Comparison of ENCODE assay signal across 1 cellular context in the genomic region with DNA sequence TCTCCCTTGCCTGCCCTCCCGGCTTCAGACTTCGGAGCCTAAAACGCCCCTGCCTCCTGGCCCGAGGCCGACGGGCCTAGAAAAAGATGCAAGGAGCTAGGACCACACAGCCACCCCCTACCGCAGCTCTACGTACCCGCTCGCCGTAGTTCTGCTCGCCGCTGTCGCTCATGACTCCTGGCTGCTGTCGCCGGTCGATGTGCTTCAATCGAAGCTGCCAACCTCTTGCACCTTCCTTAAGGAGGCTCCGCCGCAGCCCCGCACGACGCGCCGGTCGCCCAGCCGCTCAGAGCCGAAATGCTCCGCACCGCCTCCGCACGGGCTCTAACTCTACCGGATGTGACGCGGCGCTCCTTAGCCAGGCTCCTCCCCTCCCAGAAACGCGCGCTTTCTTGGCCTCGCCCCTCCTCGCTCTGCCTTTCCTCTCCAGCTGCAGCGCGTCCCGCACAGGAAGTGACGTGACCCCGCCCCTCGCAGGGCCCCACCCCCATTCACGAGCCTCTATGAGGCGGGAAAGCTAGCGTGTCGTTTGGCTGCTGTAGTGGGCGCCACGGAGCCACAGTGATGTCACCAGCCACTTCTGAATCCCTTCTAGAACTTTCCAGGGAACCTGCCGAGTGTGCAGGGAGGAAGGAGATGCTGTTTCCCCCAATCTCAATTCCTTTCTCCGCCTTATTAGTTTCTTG.
TF ChIP-seq lines count a peak whose summit lies in the region.

TSS of gene TRA2B (minus strand) at position 326 of the 686 bp plus-strand sequence. CDS start at position 172, 154 bp downstream.

TF ChIP-seq in HepG2, 621 proteins besides CTCF, POLR2A, EP300 and RAD21 (continued from another document and continues in another):
- TF ChIP-seq STAG1 (CRISPR knock-in tag; IDR thresholded peaks at IDR 0.05): peak; percentile 14; the same call in 1 of the 2 replicates
- peak; percentile 81 for TF ChIP-seq ZNF678 (CRISPR knock-in tag; IDR thresholded peaks at IDR 0.05)
- TF ChIP-seq SIN3A (IDR thresholded peaks at IDR 0.05; ENCODE audit: borderline replicate concordance, low read depth, low read length): peak; percentile 67; the same call in 1 of the 2 replicates
- TF ChIP-seq EEA1 (CRISPR knock-in tag; IDR thresholded peaks at IDR 0.05; ENCODE audit: borderline replicate concordance): peak; percentile 88; the same call in 1 of the 2 replicates
- TF ChIP-seq ETV6 (CRISPR knock-in tag; conservative IDR thresholded peaks at IDR 0.05): peak; percentile 73; the same call in 1 of the 2 replicates
- peak; percentile 43 for TF ChIP-seq TBX2 (CRISPR knock-in tag; IDR thresholded peaks at IDR 0.05; ENCODE audit: borderline replicate concordance)
- TF ChIP-seq HNF1B (CRISPR knock-in tag; IDR thresholded peaks at IDR 0.05): peak; percentile 85; the same call in 1 of the 2 replicates
- TF ChIP-seq ZNF432 (CRISPR knock-in tag; IDR thresholded peaks at IDR 0.05; ENCODE audit: borderline replicate concordance): no peak
- TF ChIP-seq, protein P1, sequence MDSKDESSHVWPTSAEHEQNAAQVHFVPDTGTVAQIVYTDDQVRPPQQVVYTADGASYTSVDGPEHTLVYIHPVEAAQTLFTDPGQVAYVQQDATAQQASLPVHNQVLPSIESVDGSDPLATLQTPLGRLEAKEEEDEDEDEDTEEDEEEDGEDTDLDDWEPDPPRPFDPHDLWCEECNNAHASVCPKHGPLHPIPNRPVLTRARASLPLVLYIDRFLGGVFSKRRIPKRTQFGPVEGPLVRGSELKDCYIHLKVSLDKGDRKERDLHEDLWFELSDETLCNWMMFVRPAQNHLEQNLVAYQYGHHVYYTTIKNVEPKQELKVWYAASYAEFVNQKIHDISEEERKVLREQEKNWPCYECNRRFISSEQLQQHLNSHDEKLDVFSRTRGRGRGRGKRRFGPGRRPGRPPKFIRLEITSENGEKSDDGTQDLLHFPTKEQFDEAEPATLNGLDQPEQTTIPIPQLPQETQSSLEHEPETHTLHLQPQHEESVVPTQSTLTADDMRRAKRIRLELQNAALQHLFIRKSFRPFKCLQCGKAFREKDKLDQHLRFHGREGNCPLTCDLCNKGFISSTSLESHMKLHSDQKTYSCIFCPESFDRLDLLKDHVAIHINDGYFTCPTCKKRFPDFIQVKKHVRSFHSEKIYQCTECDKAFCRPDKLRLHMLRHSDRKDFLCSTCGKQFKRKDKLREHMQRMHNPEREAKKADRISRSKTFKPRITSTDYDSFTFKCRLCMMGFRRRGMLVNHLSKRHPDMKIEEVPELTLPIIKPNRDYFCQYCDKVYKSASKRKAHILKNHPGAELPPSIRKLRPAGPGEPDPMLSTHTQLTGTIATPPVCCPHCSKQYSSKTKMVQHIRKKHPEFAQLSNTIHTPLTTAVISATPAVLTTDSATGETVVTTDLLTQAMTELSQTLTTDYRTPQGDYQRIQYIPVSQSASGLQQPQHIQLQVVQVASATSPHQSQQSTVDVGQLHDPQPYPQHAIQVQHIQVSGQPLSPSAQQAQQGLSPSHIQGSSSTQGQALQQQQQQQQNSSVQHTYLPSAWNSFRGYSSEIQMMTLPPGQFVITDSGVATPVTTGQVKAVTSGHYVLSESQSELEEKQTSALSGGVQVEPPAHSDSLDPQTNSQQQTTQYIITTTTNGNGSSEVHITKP (CRISPR knock-in tag; IDR thresholded peaks at IDR 0.05; ENCODE audit: low read depth): no peak
- peak; percentile 82 for TF ChIP-seq ARNT2 (CRISPR knock-in tag; IDR thresholded peaks at IDR 0.05; ENCODE audit: low read depth)
- TF ChIP-seq ZNF510 (CRISPR knock-in tag; IDR thresholded peaks at IDR 0.05; ENCODE audit: low read depth): peak; percentile 85; the same call in 1 of the 2 replicates
- TF ChIP-seq PBX2 (CRISPR knock-in tag; IDR thresholded peaks at IDR 0.05): no peak
- TF ChIP-seq ZNF605 (CRISPR knock-in tag; IDR thresholded peaks at IDR 0.05): peak; percentile 93
- no peak for TF ChIP-seq ZBTB20 (CRISPR knock-in tag; IDR thresholded peaks at IDR 0.05; ENCODE audit: borderline replicate concordance, low read depth)
- no peak for TF ChIP-seq ADNP (CRISPR knock-in tag; IDR thresholded peaks at IDR 0.05)
- TF ChIP-seq SIX4 (CRISPR knock-in tag; IDR thresholded peaks at IDR 0.05): 0 out of 2 replicates have a peak, but pooled peaks have one; percentile 67
- no peak; the same call in 1 of the 2 replicates for TF ChIP-seq MAF1 (CRISPR knock-in tag; IDR thresholded peaks at IDR 0.05; ENCODE audit: borderline replicate concordance)
- peak; percentile 68 for TF ChIP-seq ZFY (CRISPR knock-in tag; IDR thresholded peaks at IDR 0.05)
- TF ChIP-seq FOXC1 (CRISPR knock-in tag; IDR thresholded peaks at IDR 0.05; ENCODE audit: borderline replicate concordance): peak; percentile 98
- TF ChIP-seq KLF16 (CRISPR knock-in tag; IDR thresholded peaks at IDR 0.05): peak in 1 of 2 experiments; percentile 95; a peak in 2 of 4 replicates
- peak; percentile 55; the same call in 1 of the 2 replicates for TF ChIP-seq REL (CRISPR knock-in tag; conservative IDR thresholded peaks at IDR 0.05)
- no peak for TF ChIP-seq PLSCR1 (CRISPR knock-in tag; IDR thresholded peaks at IDR 0.05; ENCODE audit: borderline replicate concordance)
- TF ChIP-seq, protein P2, sequence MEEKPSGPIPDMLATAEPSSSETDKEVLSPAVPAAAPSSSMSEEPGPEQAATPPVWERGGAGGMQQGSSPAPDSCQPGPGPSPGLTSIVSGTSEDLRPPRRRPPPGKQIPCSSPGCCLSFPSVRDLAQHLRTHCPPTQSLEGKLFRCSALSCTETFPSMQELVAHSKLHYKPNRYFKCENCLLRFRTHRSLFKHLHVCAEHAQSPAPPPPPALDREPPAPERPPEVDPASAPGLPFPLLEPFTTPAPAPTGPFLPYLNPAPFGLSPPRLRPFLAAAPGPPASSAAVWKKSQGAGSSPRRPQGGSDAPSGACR (CRISPR knock-in tag; IDR thresholded peaks at IDR 0.05): peak; percentile 96
- TF ChIP-seq ZNF33A (CRISPR knock-in tag; IDR thresholded peaks at IDR 0.05; ENCODE audit: borderline replicate concordance): no peak
- TF ChIP-seq PLRG1 (conservative IDR thresholded peaks at IDR 0.05): no peak
- 0 out of 2 replicates have a peak, but pooled peaks have one; percentile 62 for TF ChIP-seq ZNF17 (CRISPR knock-in tag; IDR thresholded peaks at IDR 0.05)
- TF ChIP-seq ZNF256 (CRISPR knock-in tag; conservative IDR thresholded peaks at IDR 0.05): 0 out of 2 replicates have a peak, but pooled peaks have one; percentile 70
- peak; percentile 93 for TF ChIP-seq ZFP90 (CRISPR knock-in tag; IDR thresholded peaks at IDR 0.05; ENCODE audit: borderline replicate concordance)
- TF ChIP-seq, protein P3, sequence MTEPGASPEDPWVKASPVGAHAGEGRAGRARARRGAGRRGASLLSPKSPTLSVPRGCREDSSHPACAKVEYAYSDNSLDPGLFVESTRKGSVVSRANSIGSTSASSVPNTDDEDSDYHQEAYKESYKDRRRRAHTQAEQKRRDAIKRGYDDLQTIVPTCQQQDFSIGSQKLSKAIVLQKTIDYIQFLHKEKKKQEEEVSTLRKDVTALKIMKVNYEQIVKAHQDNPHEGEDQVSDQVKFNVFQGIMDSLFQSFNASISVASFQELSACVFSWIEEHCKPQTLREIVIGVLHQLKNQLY (CRISPR knock-in tag; IDR thresholded peaks at IDR 0.05): no peak; the same call in 1 of the 2 replicates
- TF ChIP-seq, protein P4, sequence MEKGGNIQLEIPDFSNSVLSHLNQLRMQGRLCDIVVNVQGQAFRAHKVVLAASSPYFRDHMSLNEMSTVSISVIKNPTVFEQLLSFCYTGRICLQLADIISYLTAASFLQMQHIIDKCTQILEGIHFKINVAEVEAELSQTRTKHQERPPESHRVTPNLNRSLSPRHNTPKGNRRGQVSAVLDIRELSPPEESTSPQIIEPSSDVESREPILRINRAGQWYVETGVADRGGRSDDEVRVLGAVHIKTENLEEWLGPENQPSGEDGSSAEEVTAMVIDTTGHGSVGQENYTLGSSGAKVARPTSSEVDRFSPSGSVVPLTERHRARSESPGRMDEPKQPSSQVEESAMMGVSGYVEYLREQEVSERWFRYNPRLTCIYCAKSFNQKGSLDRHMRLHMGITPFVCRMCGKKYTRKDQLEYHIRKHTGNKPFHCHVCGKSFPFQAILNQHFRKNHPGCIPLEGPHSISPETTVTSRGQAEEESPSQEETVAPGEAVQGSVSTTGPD (CRISPR knock-in tag; IDR thresholded peaks at IDR 0.05): no peak; the same call in 1 of the 2 replicates
- TF ChIP-seq ZNF337 (CRISPR knock-in tag; IDR thresholded peaks at IDR 0.05; ENCODE audit: borderline replicate concordance, low read depth): peak; percentile 81; the same call in 1 of the 2 replicates
- TF ChIP-seq SRSF4 (IDR thresholded peaks at IDR 0.05; ENCODE audit: low read depth, low read length, poor library complexity, severe bottlenecking): no peak
- TF ChIP-seq, protein P5, sequence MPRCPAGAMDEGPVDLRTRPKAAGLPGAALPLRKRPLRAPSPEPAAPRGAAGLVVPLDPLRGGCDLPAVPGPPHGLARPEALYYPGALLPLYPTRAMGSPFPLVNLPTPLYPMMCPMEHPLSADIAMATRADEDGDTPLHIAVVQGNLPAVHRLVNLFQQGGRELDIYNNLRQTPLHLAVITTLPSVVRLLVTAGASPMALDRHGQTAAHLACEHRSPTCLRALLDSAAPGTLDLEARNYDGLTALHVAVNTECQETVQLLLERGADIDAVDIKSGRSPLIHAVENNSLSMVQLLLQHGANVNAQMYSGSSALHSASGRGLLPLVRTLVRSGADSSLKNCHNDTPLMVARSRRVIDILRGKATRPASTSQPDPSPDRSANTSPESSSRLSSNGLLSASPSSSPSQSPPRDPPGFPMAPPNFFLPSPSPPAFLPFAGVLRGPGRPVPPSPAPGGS (CRISPR knock-in tag; IDR thresholded peaks at IDR 0.05): peak; percentile 43; the same call in 1 of the 2 replicates
- TF ChIP-seq PBX3 (CRISPR knock-in tag; IDR thresholded peaks at IDR 0.05; ENCODE audit: borderline replicate concordance): peak; percentile 29; the same call in 1 of the 2 replicates
- TF ChIP-seq ZNF33B (CRISPR knock-in tag; IDR thresholded peaks at IDR 0.05): peak; percentile 90; the same call in 1 of the 2 replicates
- TF ChIP-seq HIVEP1 (CRISPR knock-in tag; IDR thresholded peaks at IDR 0.05): peak; percentile 81
- peak; percentile 93; the same call in 1 of the 2 replicates for TF ChIP-seq ZSCAN20 (CRISPR knock-in tag; IDR thresholded peaks at IDR 0.05; ENCODE audit: borderline replicate concordance)
- TF ChIP-seq ZMAT5 (CRISPR knock-in tag; IDR thresholded peaks at IDR 0.05; ENCODE audit: borderline replicate concordance, low read depth): 0 out of 2 replicates have a peak, but pooled peaks have one; percentile 83
- TF ChIP-seq NRL (CRISPR knock-in tag; IDR thresholded peaks at IDR 0.05; ENCODE audit: borderline replicate concordance): no peak; the same call in 1 of the 2 replicates
- TF ChIP-seq ZBTB42 (CRISPR knock-in tag; IDR thresholded peaks at IDR 0.05): no peak
- TF ChIP-seq, protein P6, sequence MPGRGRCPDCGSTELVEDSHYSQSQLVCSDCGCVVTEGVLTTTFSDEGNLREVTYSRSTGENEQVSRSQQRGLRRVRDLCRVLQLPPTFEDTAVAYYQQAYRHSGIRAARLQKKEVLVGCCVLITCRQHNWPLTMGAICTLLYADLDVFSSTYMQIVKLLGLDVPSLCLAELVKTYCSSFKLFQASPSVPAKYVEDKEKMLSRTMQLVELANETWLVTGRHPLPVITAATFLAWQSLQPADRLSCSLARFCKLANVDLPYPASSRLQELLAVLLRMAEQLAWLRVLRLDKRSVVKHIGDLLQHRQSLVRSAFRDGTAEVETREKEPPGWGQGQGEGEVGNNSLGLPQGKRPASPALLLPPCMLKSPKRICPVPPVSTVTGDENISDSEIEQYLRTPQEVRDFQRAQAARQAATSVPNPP (CRISPR knock-in tag; IDR thresholded peaks at IDR 0.05): peak; percentile 57; the same call in 1 of the 2 replicates
- TF ChIP-seq ZSCAN21 (CRISPR knock-in tag; IDR thresholded peaks at IDR 0.05; ENCODE audit: borderline replicate concordance): peak; percentile 88
- peak; percentile 93 for TF ChIP-seq NAIF1 (CRISPR knock-in tag; IDR thresholded peaks at IDR 0.05; ENCODE audit: borderline replicate concordance)
- no peak for TF ChIP-seq ESRRA (CRISPR knock-in tag; IDR thresholded peaks at IDR 0.05; ENCODE audit: low read depth)
